ENCODE assay signal across 8 cellular contexts in genomic region chrX:112147206-112147605, GRCh38.
DNase-seq lines count a peak whose midpoint lies in the region; ATAC-seq lines count a peak whose summit lies in the region.

No MANE protein-coding gene starts in this region.

- ATAC-seq in GM21381 (IDR thresholded peaks at IDR 0.05; ENCODE audit: unreplicated experiment), result no peak

- peak; percentile 50 for DNase-seq in DMS 273 (lab: John Stamatoyannopoulos, UW; ENCODE audit: unreplicated experiment)
- no peak for DNase-seq in DMS 273 treated with DMSO at 0.1 percent for 48 hours (lab: John Stamatoyannopoulos, UW)
- DNase-seq in M059J (ENCODE audit: low read depth), result peak; percentile 26
- peak; percentile 5 for DNase-seq in cerebellar cortex (ENCODE audit: low spot score)
- peak; percentile 34 for DNase-seq in pons (ENCODE audit: low spot score)
- DNase-seq in stimulated activated CD4-positive, alpha-beta T cell treated with anti-CD3 and anti-CD28 coated beads, Interleukin-2, amount 100 ng/mL, for 24 hours, result no peak
- DNase-seq in kidney glomerular epithelial cell (lab: John Stamatoyannopoulos, UW), result no peak

Comparison
In these comparisons a context has a peak if more than half of its experiments do, and no peak if none do; other contexts are left out.
1. DNase-seq: peak in DMS 273 (single experiment), M059J (single experiment), cerebellar cortex (single experiment) and pons (single experiment); none in DMS 273 treated with DMSO at 0.1 percent for 48 hours (single experiment), stimulated activated CD4-positive, alpha-beta T cell treated with anti-CD3 and anti-CD28 coated beads, Interleukin-2, amount 100 ng/mL, for 24 hours (0 of 2) and kidney glomerular epithelial cell (single experiment).